17 cellular contexts compared by ENCODE assay signal in genomic region chr1:170770254-170770653, GRCh38.
DNase-seq lines count a peak whose midpoint lies in the region; ATAC-seq and TF ChIP-seq lines count a peak whose summit lies in the region.
"Had no signal": no experiment of that assay in that cellular context is flagged by ENCODE, and none has a peak within 500 bp of the region (broad histone marks: within the 10 kb centered on the region; RNA-seq: fewer than 3 reads in every experiment).

No MANE protein-coding gene starts in this region.

- ATAC-seq in Right ventricle myocardium inferior, result peak; percentile 69
- peak; percentile 68 to 90 (median 86) for ATAC-seq in heart left ventricle
- ATAC-seq in left ventricle myocardium superior, result peak; percentile 95
- ATAC-seq: A549; CD8-positive, alpha-beta T cell had no signal

- TF ChIP-seq POLR2A in heart left ventricle (IDR thresholded peaks at IDR 0.05), result no peak

- H3K9me3 ChIP-seq in heart left ventricle (no peaks in the 10 kb centered on the region), left ventricle myocardium inferior (replicated peaks) (no peaks in the 10 kb centered on the region)
- H3K9me3 ChIP-seq: A549; BLaER1 treated with 17β-estradiol and CSF1 and Interleukin-3, amounts not matched to agents 10 nM and 100 nM; Caco-2 had no signal

- no peak overlapping the region for H3K4me3 ChIP-seq in heart left ventricle
- H3K4me3 ChIP-seq in left ventricle myocardium inferior, result no peak overlapping the region
- H3K4me3 ChIP-seq: A549; BLaER1 treated with 17β-estradiol and CSF1 and Interleukin-3, amounts not matched to agents 10 nM and 100 nM had no signal

- TF ChIP-seq CTCF in heart left ventricle (IDR thresholded peaks at IDR 0.05) (no peak), left ventricle myocardium inferior (IDR thresholded peaks at IDR 0.05; ENCODE audit: borderline replicate concordance) (no peak)

- H3K27me3 ChIP-seq in heart left ventricle (no peaks in the 10 kb centered on the region), left ventricle myocardium inferior (ENCODE audit: low read depth) (no peaks in the 10 kb centered on the region)
- H3K27me3 ChIP-seq: BLaER1 treated with 17β-estradiol and CSF1 and Interleukin-3, amounts not matched to agents 10 nM and 100 nM had no signal

- H3K4me1 ChIP-seq in heart left ventricle (peaks cover 0 to 5% (median 0%) of the 10 kb centered on the region in 12 donors), left ventricle myocardium inferior (no peaks in the 10 kb centered on the region)
- H3K4me1 ChIP-seq: A549 had no signal

- DNase-seq in Right ventricle myocardium inferior (ENCODE audit: missing footprints) (no peak), cardiac septum (ENCODE audit: low spot score) (no peak), heart left ventricle (peak in 1 of 5 donors; percentile 10), left ventricle myocardium inferior (no peak), left ventricle myocardium superior (no peak), iPS-NIHi7 (ENCODE audit: extremely low spot score) (no peak)
- DNase-seq: AML-193; Caco-2; Calu3; CD4-positive, alpha-beta T cell; CD8-positive, alpha-beta T cell; DMS79 treated with DMSO at 0.1 percent for 48 hours; GF-D8 had no signal

- H3K27ac ChIP-seq in heart left ventricle, result no peak overlapping the region
- H3K27ac ChIP-seq in left ventricle myocardium inferior (replicated peaks), result no peak overlapping the region
- H3K27ac ChIP-seq: 22Rv1; A549; BLaER1 treated with 17β-estradiol and CSF1 and Interleukin-3, amounts not matched to agents 10 nM and 100 nM; C4-2B had no signal

- no peaks in the 10 kb centered on the region for H3K36me3 ChIP-seq in heart left ventricle
- no peaks in the 10 kb centered on the region for H3K36me3 ChIP-seq in left ventricle myocardium inferior
- H3K36me3 ChIP-seq: BLaER1 treated with 17β-estradiol and CSF1 and Interleukin-3, amounts not matched to agents 10 nM and 100 nM had no signal

- intact Hi-C loops in Right ventricle myocardium inferior (cut with DNase I) (no loop called here), cardiac septum (cut with DNase I) (no loop called here), heart left ventricle (cut with DNase I) (loop anchor here in 3 of 10 donors (10.0 kb wide), 3 partner anchors 765 to 845 kb away; no protein-coding TSS in a partner anchor), left ventricle myocardium inferior (cut with micrococcal nuclease) (no loop called here), left ventricle myocardium superior (cut with micrococcal nuclease) (no loop called here)
